In the genomic region with DNA sequence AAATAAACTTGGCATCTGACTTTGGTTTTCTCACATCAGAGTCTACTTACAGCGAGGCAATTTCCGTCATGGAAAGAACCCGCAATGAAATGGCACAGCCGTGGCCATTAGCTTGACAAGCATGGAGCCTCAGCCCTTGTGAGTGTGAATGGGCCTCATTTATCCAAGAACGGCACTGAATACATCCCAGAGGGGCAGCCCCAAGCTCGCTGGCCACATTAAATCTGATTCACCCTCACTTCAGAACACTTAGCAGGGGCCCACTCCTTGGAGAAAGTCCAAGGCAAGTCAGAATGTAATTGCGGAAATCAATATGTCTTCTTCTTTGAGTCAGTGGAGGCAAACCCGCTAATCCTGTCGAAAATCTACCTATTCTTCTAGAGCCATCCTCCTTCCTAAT, we compare ENCODE assay signal across 18 cellular contexts.
DNase-seq lines count a peak whose midpoint lies in the region; ATAC-seq, FAIRE-seq and TF ChIP-seq lines count a peak whose summit lies in the region.
"Had no signal": no experiment of that assay in that cellular context is flagged by ENCODE, and none has a peak within 500 bp of the region (broad histone marks: within the 10 kb centered on the region; RNA-seq: fewer than 3 reads in every experiment).

No MANE protein-coding gene starts in this region.

- peaks cover 1% of the 10 kb centered on the region for H3K36me3 Mint-ChIP-seq in astrocyte (ENCODE audit: low read depth, unreplicated experiment)
- no peaks in the 10 kb centered on the region for H3K36me3 Mint-ChIP-seq in stimulated activated memory B cell treated with anti-CD40 and anti-IgM and Interleukin-4, amounts not matched to agents 10 μg/mL and 1 μg/mL and 100 μg/mL, for 72 hours
- no peaks in the 10 kb centered on the region for H3K36me3 Mint-ChIP-seq in activated CD4-positive, alpha-beta T cell treated with anti-CD3 and anti-CD28 coated beads, Interleukin-2, amount 10 ng/mL, durations not matched to agents 24 days and 14 days (ENCODE audit: low read depth)

- no peaks in the 10 kb centered on the region for H3K9me3 Mint-ChIP-seq in astrocyte (ENCODE audit: unreplicated experiment)
- H3K9me3 Mint-ChIP-seq in stimulated activated memory B cell treated with anti-CD40 and anti-IgM and Interleukin-4, amounts not matched to agents 10 μg/mL and 1 μg/mL and 100 μg/mL, for 72 hours: peaks cover 2% of the 10 kb centered on the region
- no peaks in the 10 kb centered on the region for H3K9me3 Mint-ChIP-seq in activated CD4-positive, alpha-beta T cell treated with anti-CD3 and anti-CD28 coated beads, Interleukin-2, amount 10 ng/mL, durations not matched to agents 24 days and 14 days
- H3K9me3 Mint-ChIP-seq: CD4-positive, alpha-beta T cell had no signal

- no peaks in the 10 kb centered on the region for H3K27me3 Mint-ChIP-seq in astrocyte (ENCODE audit: low read depth, unreplicated experiment)
- peaks cover 11% of the 10 kb centered on the region for H3K27me3 Mint-ChIP-seq in stimulated activated memory B cell treated with anti-CD40 and anti-IgM and Interleukin-4, amounts not matched to agents 10 μg/mL and 1 μg/mL and 100 μg/mL, for 72 hours
- no peaks in the 10 kb centered on the region for H3K27me3 Mint-ChIP-seq in activated CD4-positive, alpha-beta T cell treated with anti-CD3 and anti-CD28 coated beads, Interleukin-2, amount 10 ng/mL, durations not matched to agents 24 days and 14 days
- H3K27me3 Mint-ChIP-seq: CD4-positive, alpha-beta T cell had no signal

- no peak overlapping the region for H3K27ac ChIP-seq in right atrium auricular region
- no peak overlapping the region for H3K27ac ChIP-seq in heart right ventricle
- no peak overlapping the region for H3K27ac ChIP-seq in astrocyte (ENCODE audit: low read depth, low read length)
- peak overlapping the region; percentile 25 to 92 for H3K27ac ChIP-seq in aorta (ENCODE audit: low read depth in 1 of 2, low read length in 2 of 2)
- H3K27ac ChIP-seq: GM23248 had no signal

- H3K27ac Mint-ChIP-seq in astrocyte (ENCODE audit: unreplicated experiment): no peak overlapping the region
- no peak overlapping the region for H3K27ac Mint-ChIP-seq in stimulated activated memory B cell treated with anti-CD40 and anti-IgM and Interleukin-4, amounts not matched to agents 10 μg/mL and 1 μg/mL and 100 μg/mL, for 72 hours
- H3K27ac Mint-ChIP-seq in activated CD4-positive, alpha-beta T cell treated with anti-CD3 and anti-CD28 coated beads, Interleukin-2, amount 10 ng/mL, durations not matched to agents 24 days and 14 days: no peak overlapping the region
- H3K27ac Mint-ChIP-seq: CD4-positive, alpha-beta T cell had no signal

- H3K27me3 ChIP-seq in right atrium auricular region: no peaks in the 10 kb centered on the region
- H3K27me3 ChIP-seq in heart right ventricle: no peaks in the 10 kb centered on the region
- H3K27me3 ChIP-seq in astrocyte (ENCODE audit: insufficient read depth, low read length): no peaks in the 10 kb centered on the region
- H3K27me3 ChIP-seq in aorta (ENCODE audit: control insufficient read depth in 1 of 2, insufficient read depth in 2 of 2, low read length in 1 of 2): no peaks in the 10 kb centered on the region

- peaks cover 32% of the 10 kb centered on the region for H3K4me1 Mint-ChIP-seq in astrocyte (ENCODE audit: low read depth, unreplicated experiment)
- H3K4me1 Mint-ChIP-seq in stimulated activated memory B cell treated with anti-CD40 and anti-IgM and Interleukin-4, amounts not matched to agents 10 μg/mL and 1 μg/mL and 100 μg/mL, for 72 hours: peaks cover 6% of the 10 kb centered on the region
- no peaks in the 10 kb centered on the region for H3K4me1 Mint-ChIP-seq in activated CD4-positive, alpha-beta T cell treated with anti-CD3 and anti-CD28 coated beads, Interleukin-2, amount 10 ng/mL, durations not matched to agents 24 days and 14 days

- no peaks in the 10 kb centered on the region for H3K36me3 ChIP-seq in right atrium auricular region
- H3K36me3 ChIP-seq in heart right ventricle: peaks cover 0 to 14% (median 0%) of the 10 kb centered on the region in 9 donors
- H3K36me3 ChIP-seq in astrocyte (ENCODE audit: insufficient read depth, low read length): no peaks in the 10 kb centered on the region
- H3K36me3 ChIP-seq in aorta (ENCODE audit: control insufficient read depth in 1 of 2, insufficient read depth in 2 of 2, low read length in 1 of 2): no peaks in the 10 kb centered on the region

- ATAC-seq in heart right ventricle (no peak), aorta (ENCODE audit: low FRiP score) (no peak)
- ATAC-seq in stimulated activated memory B cell treated with anti-CD40 and anti-IgM and Interleukin-4, amounts not matched to agents 10 μg/mL and 1 μg/mL and 100 μg/mL, for 72 hours: no peak
- ATAC-seq: GM12878, HCT116 had no signal

- no peak overlapping the region for H2AFZ ChIP-seq in astrocyte (ENCODE audit: low read depth, low read length)
- H2AFZ ChIP-seq: GM23248 had no signal

- DNase-seq in right atrium auricular region (ENCODE audit: low spot score) (peak; percentile 26), heart right ventricle (no peak), astrocyte (ENCODE audit: low read depth) (peak; percentile 22), epidermal melanocyte (ENCODE audit: insufficient read length, low spot score) (peak; percentile 71), aorta (no peak), posterior cingulate gyrus (no peak)
- no peak for DNase-seq in activated CD4-positive, alpha-beta T cell treated with anti-CD3 and anti-CD28 coated beads, Interleukin-2, amount 10 ng/mL, durations not matched to agents 24 days and 14 days
- DNase-seq: 8988T; AML-193; C1 segment of cervical spinal cord; Calu3; CD4-positive, alpha-beta T cell; DMS 273 treated with DMSO at 0.1 percent for 48 hours; GM23248 had no signal

- whole genome bisulfite sequencing in heart right ventricle, 2 donors: 85 to 86% methylated on average over 9 of the region's 9 CpGs
- 77 to 80% methylated on average over 9 of the region's 9 CpGs for WGBS in aorta, 2 donors

- no peak overlapping the region for H3K9ac ChIP-seq in astrocyte (ENCODE audit: low read length)
- H3K9ac ChIP-seq: GM23248 had no signal

- no peak overlapping the region for H3K4me3 Mint-ChIP-seq in astrocyte (ENCODE audit: unreplicated experiment)
- no peak overlapping the region for H3K4me3 Mint-ChIP-seq in stimulated activated memory B cell treated with anti-CD40 and anti-IgM and Interleukin-4, amounts not matched to agents 10 μg/mL and 1 μg/mL and 100 μg/mL, for 72 hours
- no peak overlapping the region for H3K4me3 Mint-ChIP-seq in activated CD4-positive, alpha-beta T cell treated with anti-CD3 and anti-CD28 coated beads, Interleukin-2, amount 10 ng/mL, durations not matched to agents 24 days and 14 days
- H3K4me3 Mint-ChIP-seq: CD4-positive, alpha-beta T cell had no signal

- H3K4me3 ChIP-seq in right atrium auricular region: no peak overlapping the region
- no peak overlapping the region for H3K4me3 ChIP-seq in heart right ventricle
- H3K4me3 ChIP-seq in astrocyte (ENCODE audit: insufficient read depth, low read depth, low read length): no peak overlapping the region
- H3K4me3 ChIP-seq in aorta (ENCODE audit: low read length in 2 of 2): no peak overlapping the region
- H3K4me3 ChIP-seq: GM12878, GM23248 had no signal

- no peak for TF ChIP-seq CTCF in right atrium auricular region (IDR thresholded peaks at IDR 0.05)
- no peak for TF ChIP-seq CTCF in heart right ventricle (IDR thresholded peaks at IDR 0.05)
- TF ChIP-seq CTCF in astrocyte (IDR thresholded peaks at IDR 0.05; ENCODE audit: insufficient read depth, low read depth, low read length): no peak

- H3K79me2 ChIP-seq in astrocyte (ENCODE audit: insufficient read depth, low read length): no peaks in the 10 kb centered on the region

- peaks cover 0 to 18% of the 10 kb centered on the region in 2 donors for H3K4me1 ChIP-seq in right atrium auricular region
- H3K4me1 ChIP-seq in heart right ventricle: peaks cover 0 to 36% (median 21%) of the 10 kb centered on the region in 9 donors
- H3K4me1 ChIP-seq in astrocyte (ENCODE audit: insufficient read depth, low read length): peaks cover 25% of the 10 kb centered on the region
- H3K4me1 ChIP-seq in aorta (ENCODE audit: control insufficient read depth in 1 of 2, insufficient read depth in 2 of 2, low read length in 2 of 2): peaks cover 2 to 6% of the 10 kb centered on the region in 2 donors

- no peak for FAIRE-seq in astrocyte (lab: Jason Lieb, UNC)
- FAIRE-seq: GM12878, H54 had no signal

- intact Hi-C loops in heart right ventricle (cut with DNase I): no loop called here
- intact Hi-C loops in aorta (cut with DNase I): loop anchor here in 1 of 2 donors (5.0 to 10.0 kb wide), 2 partner anchors 51 to 61 kb away; a partner anchor contains a TSS
- intact Hi-C loops in activated CD4-positive, alpha-beta T cell treated with anti-CD3 and anti-CD28 coated beads, Interleukin-2, amount 10 ng/mL, durations not matched to agents 24 days and 14 days (cut with micrococcal nuclease): no loop called here
- intact Hi-C loops in posterior cingulate gyrus (cut with DNase I): no loop called here

- H4K20me1 ChIP-seq in astrocyte (ENCODE audit: insufficient read depth, low read length): no peaks in the 10 kb centered on the region

- H3K9me3 ChIP-seq in right atrium auricular region (no peaks in the 10 kb centered on the region), heart right ventricle (no peaks in the 10 kb centered on the region), astrocyte (ENCODE audit: insufficient read depth, low read depth, low read length) (no peaks in the 10 kb centered on the region), aorta (ENCODE audit: control insufficient read depth, low read length) (no peaks in the 10 kb centered on the region)

- no peak overlapping the region for H3K4me2 ChIP-seq in astrocyte (ENCODE audit: low read length)

Comparison
In these comparisons a context has a peak if more than half of its experiments do, and no peak if none do; other contexts are left out.
1. DNase-seq: peak in right atrium auricular region (single experiment), astrocyte (single experiment) and epidermal melanocyte (single experiment); none in heart right ventricle (0 of 2), aorta (0 of 2), activated CD4-positive, alpha-beta T cell treated with anti-CD3 and anti-CD28 coated beads, Interleukin-2, amount 10 ng/mL, durations not matched to agents 24 days and 14 days (single experiment) and posterior cingulate gyrus (0 of 10).
2. H3K27ac ChIP-seq: peak in aorta (2 of 2); none in right atrium auricular region (0 of 2), heart right ventricle (0 of 10) and astrocyte (single experiment).